In genomic region chr5:149962040-149962439, GRCh38 we compare ENCODE assay signal across 1 cellular context.
A peak's percentile ranks its signal among the peaks of the same experiment; 100 is the strongest.
TF ChIP-seq lines count a peak whose summit lies in the region.

No MANE protein-coding gene starts in this region.

TF ChIP-seq in GM12878, 131 proteins besides CTCF, POLR2A, EP300 and RAD21:
- TF ChIP-seq ETV6 (conservative IDR thresholded peaks at IDR 0.05 in 1 of 2, IDR thresholded peaks at IDR 0.05 in 1 of 2; ENCODE audit: borderline replicate concordance in 1 of 2, low read depth in 1 of 2) (no peak), RUNX3 (IDR thresholded peaks at IDR 0.05; ENCODE audit: low read length) (no peak), PBX3 (IDR thresholded peaks at IDR 0.05; ENCODE audit: insufficient replicate concordance, low read depth, low read length) (no peak), USF1 (IDR thresholded peaks at IDR 0.05; ENCODE audit: borderline replicate concordance, extremely low read length, insufficient read depth, low read depth, low read length) (no peak), E2F4 (IDR thresholded peaks at IDR 0.05; ENCODE audit: low read depth, low read length) (no peak), SMC3 (IDR thresholded peaks at IDR 0.05; ENCODE audit: borderline replicate concordance, low read length) (peak; percentile 13; the same call in 1 of the 2 replicates), TCF3 (IDR thresholded peaks at IDR 0.05; ENCODE audit: borderline replicate concordance, insufficient read depth, low read depth, low read length) (no peak)
TF ChIP-seq in GM12878: peak in this region for 1.
